Comparison of ENCODE assay signal across 20 cellular contexts in genomic region chr4:43331226-43332078, GRCh38.
A peak's percentile ranks its signal among the peaks of the same experiment; 100 is the strongest.
DNase-seq lines count a peak whose midpoint lies in the region; ATAC-seq, FAIRE-seq and TF ChIP-seq lines count a peak whose summit lies in the region.
"Had no signal": no experiment of that assay in that cellular context is flagged by ENCODE, and none has a peak within 500 bp of the region (broad histone marks: within the 10 kb centered on the region; RNA-seq: fewer than 3 reads in every experiment).

No MANE protein-coding gene starts in this region.

- H3K4me3 Mint-ChIP-seq in activated T-cell treated with anti-CD3 and anti-CD28 coated beads, Interleukin-2, amount 50 U/mL, for 4 hours = no peak overlapping the region
- H3K4me3 Mint-ChIP-seq: activated CD4-positive, alpha-beta T cell treated with anti-CD3 and anti-CD28 coated beads, Interleukin-2, amount 10 ng/mL, durations not matched to agents 7 days and 5 days; activated naive CD8-positive, alpha-beta T cell treated with anti-CD3 and anti-CD28 coated beads, Interleukin-2, amount 10 ng/mL, durations not matched to agents 7 days and 5 days; CD4-positive, alpha-beta memory T cell; stimulated activated effector memory CD8-positive, alpha-beta T cell treated with anti-CD3 and anti-CD28 coated beads, Interleukin-12 subunit alpha, Interleukin-12 subunit beta, amount 100 ng/mL, for 72 hours had no signal

- H3K4me3 ChIP-seq in fibroblast of the aortic adventitia (ENCODE audit: low read depth, low read length) = no peak overlapping the region
- H3K4me3 ChIP-seq: heart left ventricle, ovary, tibial nerve had no signal

- no peaks in the 10 kb centered on the region for H3K27me3 Mint-ChIP-seq in activated T-cell treated with anti-CD3 and anti-CD28 coated beads, Interleukin-2, amount 50 U/mL, for 4 hours (ENCODE audit: low read depth)
- H3K27me3 Mint-ChIP-seq: activated CD4-positive, alpha-beta T cell treated with anti-CD3 and anti-CD28 coated beads, Interleukin-2, amount 10 ng/mL, durations not matched to agents 7 days and 5 days; activated naive CD8-positive, alpha-beta T cell treated with anti-CD3 and anti-CD28 coated beads, Interleukin-2, amount 10 ng/mL, durations not matched to agents 7 days and 5 days; CD4-positive, alpha-beta memory T cell had no signal

- no peaks in the 10 kb centered on the region for H3K4me1 Mint-ChIP-seq in activated T-cell treated with anti-CD3 and anti-CD28 coated beads, Interleukin-2, amount 50 U/mL, for 4 hours (ENCODE audit: low read depth)
- H3K4me1 Mint-ChIP-seq: activated CD4-positive, alpha-beta T cell treated with anti-CD3 and anti-CD28 coated beads, Interleukin-2, amount 10 ng/mL, durations not matched to agents 7 days and 5 days; activated naive CD8-positive, alpha-beta T cell treated with anti-CD3 and anti-CD28 coated beads, Interleukin-2, amount 10 ng/mL, durations not matched to agents 7 days and 5 days; CD4-positive, alpha-beta memory T cell; stimulated activated effector memory CD8-positive, alpha-beta T cell treated with anti-CD3 and anti-CD28 coated beads, Interleukin-12 subunit alpha, Interleukin-12 subunit beta, amount 100 ng/mL, for 72 hours had no signal

- ATAC-seq in GM18520 (IDR thresholded peaks at IDR 0.05; ENCODE audit: unreplicated experiment) = no peak
- ATAC-seq in activated T-cell treated with anti-CD3 and anti-CD28 coated beads, Interleukin-2, amount 50 U/mL, for 4 hours = no peak
- ATAC-seq: heart left ventricle; left cardiac atrium; stimulated activated effector memory CD8-positive, alpha-beta T cell treated with anti-CD3 and anti-CD28 coated beads, Interleukin-12 subunit alpha, Interleukin-12 subunit beta, amount 100 ng/mL, for 72 hours had no signal

- no peak for TF ChIP-seq CTCF in fibroblast of the aortic adventitia (IDR thresholded peaks at IDR 0.05; ENCODE audit: insufficient read depth, low read length)

- no peak for FAIRE-seq in urothelium cell line (lab: Jason Lieb, UNC)
- FAIRE-seq: colon, small intestine had no signal

- DNase-seq in HPDE6-E6E7 (ENCODE audit: extremely low spot score) = peak; percentile 38
- peak; percentile 62 for DNase-seq in amniotic epithelial cell (ENCODE audit: low read depth)
- peak; percentile 82 for DNase-seq in fibroblast of the aortic adventitia (ENCODE audit: low read depth)
- DNase-seq in urothelium cell line (ENCODE audit: low spot score) = peak; percentile 52
- no peak for DNase-seq in SKM-1 (lab: John Stamatoyannopoulos, UW; ENCODE audit: unreplicated experiment)
- no peak for DNase-seq in activated T-cell treated with anti-CD3 and anti-CD28 coated beads, Interleukin-2, amount 50 U/mL, for 4 hours
- DNase-seq: activated CD4-positive, alpha-beta T cell treated with anti-CD3 and anti-CD28 coated beads, Interleukin-2, amount 10 ng/mL, durations not matched to agents 7 days and 5 days; activated naive CD8-positive, alpha-beta T cell treated with anti-CD3 and anti-CD28 coated beads, Interleukin-2, amount 10 ng/mL, durations not matched to agents 7 days and 5 days; activated T-cell treated with anti-CD3 and anti-CD28 coated beads, Interleukin-2, amount 50 U/mL, for 1 hour; CD4-positive, alpha-beta memory T cell; DND-41; heart left ventricle; left cardiac atrium; NCI-H1436; ovary; small intestine had no signal

- H3K9me3 Mint-ChIP-seq in activated T-cell treated with anti-CD3 and anti-CD28 coated beads, Interleukin-2, amount 50 U/mL, for 4 hours = peaks cover 13% of the 10 kb centered on the region

- H3K36me3 Mint-ChIP-seq in activated T-cell treated with anti-CD3 and anti-CD28 coated beads, Interleukin-2, amount 50 U/mL, for 4 hours (ENCODE audit: insufficient read depth) = no peaks in the 10 kb centered on the region
- H3K36me3 Mint-ChIP-seq: activated naive CD8-positive, alpha-beta T cell treated with anti-CD3 and anti-CD28 coated beads, Interleukin-2, amount 10 ng/mL, durations not matched to agents 7 days and 5 days; CD4-positive, alpha-beta memory T cell; stimulated activated effector memory CD8-positive, alpha-beta T cell treated with anti-CD3 and anti-CD28 coated beads, Interleukin-12 subunit alpha, Interleukin-12 subunit beta, amount 100 ng/mL, for 72 hours had no signal

Comparison
In these comparisons a context has a peak if more than half of its experiments do, and no peak if none do; other contexts are left out.
1. DNase-seq: peak in HPDE6-E6E7 (single experiment), amniotic epithelial cell (single experiment), fibroblast of the aortic adventitia (single experiment) and urothelium cell line (single experiment); none in SKM-1 (single experiment) and activated T-cell treated with anti-CD3 and anti-CD28 coated beads, Interleukin-2, amount 50 U/mL, for 4 hours (single experiment).